ENCODE assay signal across 1 cellular context in the genomic region with DNA sequence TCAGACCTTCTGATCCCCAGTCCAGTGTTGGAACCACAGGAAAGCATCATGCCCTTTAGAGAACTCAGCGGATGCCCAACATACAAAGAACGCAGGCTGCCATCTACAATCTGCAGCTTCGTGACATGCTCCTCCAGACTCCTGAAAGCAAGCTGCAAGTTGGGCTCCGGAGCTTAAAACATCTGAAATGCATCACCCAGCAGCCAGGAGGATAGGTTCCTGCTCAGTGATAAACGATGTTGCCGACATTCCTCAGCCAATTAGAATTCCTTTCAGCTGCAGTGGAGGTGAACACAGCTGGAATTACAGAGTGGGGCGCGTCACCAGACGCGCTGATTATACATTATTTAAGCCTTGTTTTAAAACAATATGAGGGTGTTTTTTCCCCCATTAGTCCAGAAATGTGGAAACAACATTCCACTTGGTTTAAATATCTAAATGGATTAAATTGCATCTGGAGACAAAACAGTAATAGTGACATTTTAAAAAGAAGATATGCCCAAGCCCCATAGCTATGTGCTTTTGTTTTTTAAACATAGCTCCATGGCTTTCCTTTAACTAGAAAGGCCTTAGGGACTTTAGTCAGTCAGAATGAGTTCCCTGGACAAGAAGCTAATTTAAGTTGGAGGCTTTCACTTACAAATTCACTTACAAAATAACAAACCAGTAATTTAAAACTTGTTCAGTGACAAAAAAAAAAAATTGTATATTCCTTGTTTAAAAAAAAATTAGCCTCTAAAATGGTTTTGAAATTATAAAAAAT.
TF ChIP-seq lines count a peak whose summit lies in the region.

No MANE protein-coding gene starts in this region.

TF ChIP-seq in SK-N-SH, 30 proteins besides CTCF, POLR2A, EP300 and RAD21 (continued from another document):
- TF ChIP-seq, protein P1, sequence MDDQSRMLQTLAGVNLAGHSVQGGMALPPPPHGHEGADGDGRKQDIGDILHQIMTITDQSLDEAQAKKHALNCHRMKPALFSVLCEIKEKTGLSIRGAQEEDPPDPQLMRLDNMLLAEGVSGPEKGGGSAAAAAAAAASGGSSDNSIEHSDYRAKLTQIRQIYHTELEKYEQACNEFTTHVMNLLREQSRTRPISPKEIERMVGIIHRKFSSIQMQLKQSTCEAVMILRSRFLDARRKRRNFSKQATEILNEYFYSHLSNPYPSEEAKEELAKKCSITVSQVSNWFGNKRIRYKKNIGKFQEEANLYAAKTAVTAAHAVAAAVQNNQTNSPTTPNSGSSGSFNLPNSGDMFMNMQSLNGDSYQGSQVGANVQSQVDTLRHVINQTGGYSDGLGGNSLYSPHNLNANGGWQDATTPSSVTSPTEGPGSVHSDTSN (IDR thresholded peaks at IDR 0.05), result peak; percentile 79
- 0 out of 2 replicates have a peak, but pooled peaks have one; percentile 18 for TF ChIP-seq JUND (IDR thresholded peaks at IDR 0.05)
- TF ChIP-seq, protein P2, sequence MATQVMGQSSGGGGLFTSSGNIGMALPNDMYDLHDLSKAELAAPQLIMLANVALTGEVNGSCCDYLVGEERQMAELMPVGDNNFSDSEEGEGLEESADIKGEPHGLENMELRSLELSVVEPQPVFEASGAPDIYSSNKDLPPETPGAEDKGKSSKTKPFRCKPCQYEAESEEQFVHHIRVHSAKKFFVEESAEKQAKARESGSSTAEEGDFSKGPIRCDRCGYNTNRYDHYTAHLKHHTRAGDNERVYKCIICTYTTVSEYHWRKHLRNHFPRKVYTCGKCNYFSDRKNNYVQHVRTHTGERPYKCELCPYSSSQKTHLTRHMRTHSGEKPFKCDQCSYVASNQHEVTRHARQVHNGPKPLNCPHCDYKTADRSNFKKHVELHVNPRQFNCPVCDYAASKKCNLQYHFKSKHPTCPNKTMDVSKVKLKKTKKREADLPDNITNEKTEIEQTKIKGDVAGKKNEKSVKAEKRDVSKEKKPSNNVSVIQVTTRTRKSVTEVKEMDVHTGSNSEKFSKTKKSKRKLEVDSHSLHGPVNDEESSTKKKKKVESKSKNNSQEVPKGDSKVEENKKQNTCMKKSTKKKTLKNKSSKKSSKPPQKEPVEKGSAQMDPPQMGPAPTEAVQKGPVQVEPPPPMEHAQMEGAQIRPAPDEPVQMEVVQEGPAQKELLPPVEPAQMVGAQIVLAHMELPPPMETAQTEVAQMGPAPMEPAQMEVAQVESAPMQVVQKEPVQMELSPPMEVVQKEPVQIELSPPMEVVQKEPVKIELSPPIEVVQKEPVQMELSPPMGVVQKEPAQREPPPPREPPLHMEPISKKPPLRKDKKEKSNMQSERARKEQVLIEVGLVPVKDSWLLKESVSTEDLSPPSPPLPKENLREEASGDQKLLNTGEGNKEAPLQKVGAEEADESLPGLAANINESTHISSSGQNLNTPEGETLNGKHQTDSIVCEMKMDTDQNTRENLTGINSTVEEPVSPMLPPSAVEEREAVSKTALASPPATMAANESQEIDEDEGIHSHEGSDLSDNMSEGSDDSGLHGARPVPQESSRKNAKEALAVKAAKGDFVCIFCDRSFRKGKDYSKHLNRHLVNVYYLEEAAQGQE (IDR thresholded peaks at IDR 0.05; ENCODE audit: low read depth, low read length), result 0 out of 2 replicates have a peak, but pooled peaks have one; percentile 38
- TF ChIP-seq RFX5 (IDR thresholded peaks at IDR 0.05; ENCODE audit: low read length), result peak; percentile 86
- TF ChIP-seq POLR2AphosphoS5 (IDR thresholded peaks at IDR 0.05; ENCODE audit: low read depth, low read length), result no peak
- TF ChIP-seq YY1 (IDR thresholded peaks at IDR 0.05; ENCODE audit: low read depth), result no peak
- TF ChIP-seq FOXJ3 (CRISPR knock-in tag; IDR thresholded peaks at IDR 0.05), result no peak
- TF ChIP-seq GABPA (IDR thresholded peaks at IDR 0.05; ENCODE audit: low read depth), result no peak
- no peak; the same call in 1 of the 2 replicates for TF ChIP-seq NRF1 (IDR thresholded peaks at IDR 0.05; ENCODE audit: low read depth, low read length)
- TF ChIP-seq TAF1 (IDR thresholded peaks at IDR 0.05; ENCODE audit: borderline replicate concordance, low read depth, low read length), result no peak
- no peak for TF ChIP-seq MEF2A (IDR thresholded peaks at IDR 0.05; ENCODE audit: borderline replicate concordance, low read depth)
- TF ChIP-seq MXI1 (IDR thresholded peaks at IDR 0.05; ENCODE audit: low read depth, low read length), result peak; percentile 43; the same call in 1 of the 2 replicates
- TF ChIP-seq, protein P3, sequence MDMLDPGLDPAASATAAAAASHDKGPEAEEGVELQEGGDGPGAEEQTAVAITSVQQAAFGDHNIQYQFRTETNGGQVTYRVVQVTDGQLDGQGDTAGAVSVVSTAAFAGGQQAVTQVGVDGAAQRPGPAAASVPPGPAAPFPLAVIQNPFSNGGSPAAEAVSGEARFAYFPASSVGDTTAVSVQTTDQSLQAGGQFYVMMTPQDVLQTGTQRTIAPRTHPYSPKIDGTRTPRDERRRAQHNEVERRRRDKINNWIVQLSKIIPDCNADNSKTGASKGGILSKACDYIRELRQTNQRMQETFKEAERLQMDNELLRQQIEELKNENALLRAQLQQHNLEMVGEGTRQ (IDR thresholded peaks at IDR 0.05; ENCODE audit: borderline replicate concordance, low read depth, low read length), result no peak
- peak; percentile 82 for TF ChIP-seq TCF12 (IDR thresholded peaks at IDR 0.05)
- TF ChIP-seq, protein P4, sequence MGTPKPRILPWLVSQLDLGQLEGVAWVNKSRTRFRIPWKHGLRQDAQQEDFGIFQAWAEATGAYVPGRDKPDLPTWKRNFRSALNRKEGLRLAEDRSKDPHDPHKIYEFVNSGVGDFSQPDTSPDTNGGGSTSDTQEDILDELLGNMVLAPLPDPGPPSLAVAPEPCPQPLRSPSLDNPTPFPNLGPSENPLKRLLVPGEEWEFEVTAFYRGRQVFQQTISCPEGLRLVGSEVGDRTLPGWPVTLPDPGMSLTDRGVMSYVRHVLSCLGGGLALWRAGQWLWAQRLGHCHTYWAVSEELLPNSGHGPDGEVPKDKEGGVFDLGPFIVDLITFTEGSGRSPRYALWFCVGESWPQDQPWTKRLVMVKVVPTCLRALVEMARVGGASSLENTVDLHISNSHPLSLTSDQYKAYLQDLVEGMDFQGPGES (IDR thresholded peaks at IDR 0.05; ENCODE audit: low read depth, low read length), result no peak
